Comparison of ENCODE assay signal across 16 cellular contexts in the genomic region with DNA sequence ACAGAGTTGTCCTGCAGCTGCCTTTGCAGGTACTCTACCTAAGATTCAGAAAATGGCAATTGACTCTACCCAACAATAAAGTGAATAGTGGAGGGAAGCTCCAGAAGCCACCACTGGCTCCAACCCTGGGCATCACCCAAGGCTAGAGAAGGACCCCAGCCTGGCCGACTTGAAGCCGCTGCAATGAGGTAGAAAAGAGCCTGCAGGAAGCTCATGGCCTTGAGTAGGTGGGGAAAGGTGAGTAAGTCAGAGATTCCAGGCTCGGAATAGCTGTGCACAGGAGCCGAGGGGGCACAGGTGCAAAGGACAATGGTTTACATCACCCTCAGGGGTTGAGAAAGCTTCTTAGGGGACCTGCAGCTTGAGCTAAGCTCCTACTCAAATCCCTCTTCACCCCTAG.
DNase-seq lines count a peak whose midpoint lies in the region; ATAC-seq and TF ChIP-seq lines count a peak whose summit lies in the region.
"Had no signal": no experiment of that assay in that cellular context is flagged by ENCODE, and none has a peak within 500 bp of the region (broad histone marks: within the 10 kb centered on the region; RNA-seq: fewer than 3 reads in every experiment).

No MANE protein-coding gene starts in this region.

- H3K27me3 ChIP-seq in CD8-positive, alpha-beta memory T cell (ENCODE audit: insufficient read depth, low read length, poor library complexity, severe bottlenecking): no peaks in the 10 kb centered on the region
- no peaks in the 10 kb centered on the region for H3K27me3 ChIP-seq in brain microvascular endothelial cell (replicated peaks)

- CTCF ChIA-PET in CD8-positive, alpha-beta memory T cell (lab: Charles Lee): interaction anchor here (1.3 to 3.2 kb wide), 2 partner anchors 17 to 30 kb away, joined by 5 to 21 read pairs; no protein-coding TSS in a partner anchor

- TF ChIP-seq CTCF in brain microvascular endothelial cell (IDR thresholded peaks at IDR 0.05; ENCODE audit: low read depth, low read length, missing control alignments): no peak

- peaks cover 49% of the 10 kb centered on the region for H3K4me1 Mint-ChIP-seq in T-helper 2 cell treated with Interferon-gamma antibody and Interleukin-4, amounts not matched to agents 5 μg/mL and 100 μg/mL, for 36 hours (ENCODE audit: low read depth)
- peaks cover 81 to 100% (median 96%) of the 10 kb centered on the region in 3 donors for H3K4me1 Mint-ChIP-seq in CD8-positive, alpha-beta memory T cell
- H3K4me1 Mint-ChIP-seq in activated naive CD8-positive, alpha-beta T cell treated with anti-CD3 and anti-CD28 coated beads, Interleukin-2, amount 10 ng/mL, durations not matched to agents 7 days and 5 days: peaks cover 42% of the 10 kb centered on the region
- H3K4me1 Mint-ChIP-seq in natural killer cell treated with Interleukin-12 subunit alpha and Interleukin-12 subunit beta and Interleukin-15 and Interleukin-18, amount 100 ng/mL, for 72 hours (ENCODE audit: low read depth in 2 of 2): peaks cover 68 to 77% of the 10 kb centered on the region in 2 donors

- no peak for DNase-seq in T-helper 2 cell treated with Interferon-gamma antibody and Interleukin-4, amounts not matched to agents 5 μg/mL and 100 μg/mL, for 36 hours (ENCODE audit: low spot score)
- no peak for DNase-seq in T-helper 2 cell
- no peak for DNase-seq in CD8-positive, alpha-beta memory T cell
- no peak for DNase-seq in activated naive CD8-positive, alpha-beta T cell treated with anti-CD3 and anti-CD28 coated beads, Interleukin-2, amount 10 ng/mL, durations not matched to agents 7 days and 5 days
- DNase-seq in natural killer cell treated with Interleukin-12 subunit alpha and Interleukin-12 subunit beta and Interleukin-15 and Interleukin-18, amount 100 ng/mL, for 72 hours (ENCODE audit: low spot score): no peak
- DNase-seq in midbrain (lab: John Stamatoyannopoulos, UW): no peak
- DNase-seq in brain microvascular endothelial cell: no peak
- DNase-seq: Calu3, NCI-H1417 treated with DMSO at 0.1 percent for 48 hours, NCI-H2029, NCI-H510A treated with DMSO at 0.1 percent for 48 hours, SHP77 treated with DMSO at 0.1 percent for 48 hours had no signal

- H3K4me3 ChIP-seq in CD8-positive, alpha-beta memory T cell (ENCODE audit: low read length): no peak overlapping the region
- no peak overlapping the region for H3K4me3 ChIP-seq in brain microvascular endothelial cell (ENCODE audit: low read depth, low read length)
- H3K4me3 ChIP-seq: GM12878 had no signal

- peaks cover 54% of the 10 kb centered on the region for H3K36me3 Mint-ChIP-seq in T-helper 2 cell treated with Interferon-gamma antibody and Interleukin-4, amounts not matched to agents 5 μg/mL and 100 μg/mL, for 36 hours (ENCODE audit: low read depth)
- H3K36me3 Mint-ChIP-seq in CD8-positive, alpha-beta memory T cell: peaks cover 7 to 30% (median 14%) of the 10 kb centered on the region in 3 donors
- H3K36me3 Mint-ChIP-seq in activated naive CD8-positive, alpha-beta T cell treated with anti-CD3 and anti-CD28 coated beads, Interleukin-2, amount 10 ng/mL, durations not matched to agents 7 days and 5 days: peaks cover 11% of the 10 kb centered on the region
- H3K36me3 Mint-ChIP-seq in natural killer cell treated with Interleukin-12 subunit alpha and Interleukin-12 subunit beta and Interleukin-15 and Interleukin-18, amount 100 ng/mL, for 72 hours: peaks cover 19% of the 10 kb centered on the region
- H3K36me3 Mint-ChIP-seq: IgD-negative memory B cell had no signal

- no peak overlapping the region for H3K4me3 Mint-ChIP-seq in T-helper 2 cell treated with Interferon-gamma antibody and Interleukin-4, amounts not matched to agents 5 μg/mL and 100 μg/mL, for 36 hours
- peak overlapping the region in 3 of 7 donors; percentile 55 to 80 (median 71) for H3K4me3 Mint-ChIP-seq in CD8-positive, alpha-beta memory T cell
- no peak overlapping the region for H3K4me3 Mint-ChIP-seq in activated naive CD8-positive, alpha-beta T cell treated with anti-CD3 and anti-CD28 coated beads, Interleukin-2, amount 10 ng/mL, durations not matched to agents 7 days and 5 days
- peak overlapping the region; percentile 85 for H3K4me3 Mint-ChIP-seq in natural killer cell treated with Interleukin-12 subunit alpha and Interleukin-12 subunit beta and Interleukin-15 and Interleukin-18, amount 100 ng/mL, for 72 hours
- H3K4me3 Mint-ChIP-seq: IgD-negative memory B cell had no signal

- H3K36me3 ChIP-seq in CD8-positive, alpha-beta memory T cell (ENCODE audit: insufficient read depth, low read length): peaks cover 7% of the 10 kb centered on the region
- H3K36me3 ChIP-seq in brain microvascular endothelial cell (replicated peaks): no peaks in the 10 kb centered on the region

- H3K9me3 ChIP-seq in CD8-positive, alpha-beta memory T cell (ENCODE audit: low read length): no peaks in the 10 kb centered on the region

- POLR2A ChIA-PET in CD8-positive, alpha-beta memory T cell (lab: Charles Lee): interaction anchor here (0.7 kb wide), 1 partner anchor 9 kb away, joined by 3 read pairs; no protein-coding TSS in a partner anchor
- POLR2A ChIA-PET in activated naive CD8-positive, alpha-beta T cell treated with anti-CD3 and anti-CD28 coated beads, Interleukin-2, amount 10 ng/mL, durations not matched to agents 7 days and 5 days (lab: Charles Lee): no interaction called here

- no peak for ATAC-seq in activated naive CD8-positive, alpha-beta T cell treated with anti-CD3 and anti-CD28 coated beads, Interleukin-2, amount 10 ng/mL, durations not matched to agents 7 days and 5 days (ENCODE audit: low read depth)
- ATAC-seq in natural killer cell treated with Interleukin-12 subunit alpha and Interleukin-12 subunit beta and Interleukin-15 and Interleukin-18, amount 100 ng/mL, for 72 hours: no peak
- ATAC-seq in GM18858 (IDR thresholded peaks at IDR 0.05; ENCODE audit: unreplicated experiment): no peak
- ATAC-seq: GM12878 had no signal

- peak overlapping the region; percentile 43 for H3K27ac Mint-ChIP-seq in T-helper 2 cell treated with Interferon-gamma antibody and Interleukin-4, amounts not matched to agents 5 μg/mL and 100 μg/mL, for 36 hours
- H3K27ac Mint-ChIP-seq in CD8-positive, alpha-beta memory T cell: peak overlapping the region; percentile 53 to 99 (median 90)
- peak overlapping the region; percentile 95 for H3K27ac Mint-ChIP-seq in activated naive CD8-positive, alpha-beta T cell treated with anti-CD3 and anti-CD28 coated beads, Interleukin-2, amount 10 ng/mL, durations not matched to agents 7 days and 5 days
- peak overlapping the region; percentile 98 to 100 for H3K27ac Mint-ChIP-seq in natural killer cell treated with Interleukin-12 subunit alpha and Interleukin-12 subunit beta and Interleukin-15 and Interleukin-18, amount 100 ng/mL, for 72 hours
- H3K27ac Mint-ChIP-seq: IgD-negative memory B cell had no signal

- H3K27ac ChIP-seq in CD8-positive, alpha-beta memory T cell (ENCODE audit: low read depth, low read length): no peak overlapping the region
- H3K27ac ChIP-seq in brain microvascular endothelial cell: no peak overlapping the region
- H3K27ac ChIP-seq: 22Rv1 had no signal

- no peaks in the 10 kb centered on the region for H3K9me3 Mint-ChIP-seq in T-helper 2 cell treated with Interferon-gamma antibody and Interleukin-4, amounts not matched to agents 5 μg/mL and 100 μg/mL, for 36 hours
- H3K9me3 Mint-ChIP-seq in CD8-positive, alpha-beta memory T cell: no peaks in the 10 kb centered on the region
- no peaks in the 10 kb centered on the region for H3K9me3 Mint-ChIP-seq in activated naive CD8-positive, alpha-beta T cell treated with anti-CD3 and anti-CD28 coated beads, Interleukin-2, amount 10 ng/mL, durations not matched to agents 7 days and 5 days
- H3K9me3 Mint-ChIP-seq in natural killer cell treated with Interleukin-12 subunit alpha and Interleukin-12 subunit beta and Interleukin-15 and Interleukin-18, amount 100 ng/mL, for 72 hours: no peaks in the 10 kb centered on the region
- H3K9me3 Mint-ChIP-seq: IgD-negative memory B cell had no signal

- peaks cover 65% of the 10 kb centered on the region for H3K4me1 ChIP-seq in CD8-positive, alpha-beta memory T cell (ENCODE audit: insufficient read depth, low read length)

- in situ Hi-C loops in brain microvascular endothelial cell (cut with HindIII; ENCODE audit: low pct_ligation_motif_present, low sequenced_read_pairs): no loop called here

- H3K27me3 Mint-ChIP-seq in T-helper 2 cell treated with Interferon-gamma antibody and Interleukin-4, amounts not matched to agents 5 μg/mL and 100 μg/mL, for 36 hours (ENCODE audit: low read depth): no peaks in the 10 kb centered on the region
- no peaks in the 10 kb centered on the region for H3K27me3 Mint-ChIP-seq in CD8-positive, alpha-beta memory T cell
- no peaks in the 10 kb centered on the region for H3K27me3 Mint-ChIP-seq in activated naive CD8-positive, alpha-beta T cell treated with anti-CD3 and anti-CD28 coated beads, Interleukin-2, amount 10 ng/mL, durations not matched to agents 7 days and 5 days
- no peaks in the 10 kb centered on the region for H3K27me3 Mint-ChIP-seq in natural killer cell treated with Interleukin-12 subunit alpha and Interleukin-12 subunit beta and Interleukin-15 and Interleukin-18, amount 100 ng/mL, for 72 hours

Comparison
In these comparisons a context has a peak if more than half of its experiments do, and no peak if none do; other contexts are left out.
1. H3K27ac Mint-ChIP-seq: peak in every context shown above with its lines; median percentile 99 in natural killer cell treated with Interleukin-12 subunit alpha and Interleukin-12 subunit beta and Interleukin-15 and Interleukin-18, amount 100 ng/mL, for 72 hours; 95 in activated naive CD8-positive, alpha-beta T cell treated with anti-CD3 and anti-CD28 coated beads, Interleukin-2, amount 10 ng/mL, durations not matched to agents 7 days and 5 days; 90 in CD8-positive, alpha-beta memory T cell; 43 in T-helper 2 cell treated with Interferon-gamma antibody and Interleukin-4, amounts not matched to agents 5 μg/mL and 100 μg/mL, for 36 hours.